ENCODE assay signal across 8 cellular contexts in the genomic region with DNA sequence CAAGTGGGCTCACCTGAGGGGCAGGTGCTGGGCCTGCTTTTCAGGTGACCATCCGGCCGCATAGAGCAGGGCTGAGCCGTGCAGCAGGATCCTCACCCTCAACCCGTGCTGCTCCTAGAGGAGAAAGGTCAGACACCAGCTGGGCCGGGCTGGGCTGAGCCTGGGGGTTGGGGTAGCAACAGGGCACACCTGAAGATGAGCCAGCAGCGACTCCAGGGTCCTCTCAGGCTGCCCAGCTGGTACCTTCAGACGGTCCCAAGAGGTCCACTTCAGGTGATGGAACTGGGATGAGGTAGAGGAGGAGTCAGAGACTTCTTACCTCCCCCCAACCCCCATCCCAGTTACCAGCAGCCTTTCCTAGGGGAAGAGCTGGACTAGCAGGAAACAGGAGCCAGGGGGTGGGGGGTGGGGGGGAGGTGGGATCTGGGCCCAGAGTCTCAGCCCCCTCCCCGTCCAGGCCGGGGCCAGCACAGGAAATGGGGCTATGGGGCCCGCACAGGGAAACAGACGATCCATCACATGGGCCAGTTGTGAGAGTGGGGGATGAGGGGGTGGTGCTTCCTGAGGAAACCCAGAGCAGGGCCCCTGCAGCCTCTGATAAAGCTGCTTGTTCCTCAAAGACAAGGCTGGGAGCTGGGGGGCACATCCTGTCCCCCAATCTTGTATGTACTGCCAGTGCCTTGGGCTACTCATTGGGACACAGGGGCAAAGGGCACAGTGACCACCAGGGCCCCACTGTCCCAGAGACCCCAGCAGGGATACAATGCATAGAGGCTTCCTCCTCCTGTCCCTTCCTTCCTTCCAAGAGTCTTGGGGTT. TPM values are rescaled to one million over a fixed set of nuclear protein-coding genes. Genes with fewer than 3 reads are reported as not detected.
DNase-seq lines count a peak whose midpoint lies in the region; ATAC-seq and TF ChIP-seq lines count a peak whose summit lies in the region.

No MANE protein-coding gene starts in this region.

- DNase-seq in T-helper 17 cell (no peak), left ventricle myocardium inferior (peak; percentile 45), spleen (peak; percentile 89), DMS53 (lab: John Stamatoyannopoulos, UW) (no peak)

- intact Hi-C loops in left ventricle myocardium inferior (cut with micrococcal nuclease) = no loop called here
- intact Hi-C loops in spleen (cut with DNase I; ENCODE audit: low total_unique reads) = no loop called here

- H3K36me3 ChIP-seq in left ventricle myocardium inferior (peaks cover 20% of the 10 kb centered on the region), spleen (peaks cover 0 to 41% (median 24%) of the 10 kb centered on the region in 6 donors)

- no peaks in the 10 kb centered on the region for H3K27me3 ChIP-seq in left ventricle myocardium inferior (ENCODE audit: low read depth)
- no peaks in the 10 kb centered on the region for H3K27me3 ChIP-seq in spleen (replicated peaks in 1 of 7)

- TF ChIP-seq CTCF in left ventricle myocardium inferior (IDR thresholded peaks at IDR 0.05; ENCODE audit: borderline replicate concordance) (no peak), spleen (IDR thresholded peaks at IDR 0.05 in 8 of 11, conservative IDR thresholded peaks at IDR 0.05 in 3 of 11) (no peak)

- H3K9me3 ChIP-seq in T-helper 17 cell (ENCODE audit: control insufficient read depth, low read length, poor library complexity, severe bottlenecking) = no peaks in the 10 kb centered on the region
- H3K9me3 ChIP-seq in left ventricle myocardium inferior (replicated peaks) = no peaks in the 10 kb centered on the region
- no peaks in the 10 kb centered on the region for H3K9me3 ChIP-seq in spleen

- peaks cover 7% of the 10 kb centered on the region for H3K36me3 Mint-ChIP-seq in T-helper 17 cell (ENCODE audit: low read depth)

- peaks cover 37% of the 10 kb centered on the region for H3K4me1 Mint-ChIP-seq in T-helper 17 cell

- in situ Hi-C loops in GM18951 (cut with MboI; ENCODE audit: low sequenced_read_pairs, unreplicated experiment) = no loop called here

- WGBS in spleen, 5 donors = 3 to 14% (median 11%) methylated on average over 6 to 11 of the region's 11 CpGs

- H3K27ac Mint-ChIP-seq in T-helper 17 cell = peak overlapping the region; percentile 79

- H3K27me3 Mint-ChIP-seq in T-helper 17 cell = peaks cover 16% of the 10 kb centered on the region

- peaks cover 63% of the 10 kb centered on the region for H3K4me1 ChIP-seq in left ventricle myocardium inferior
- H3K4me1 ChIP-seq in spleen = peaks cover 42 to 88% (median 58%) of the 10 kb centered on the region in 6 donors

- H3K4me3 ChIP-seq in left ventricle myocardium inferior = peak overlapping the region; percentile 91
- peak overlapping the region in 4 of 8 donors; percentile 3 to 86 (median 42) for H3K4me3 ChIP-seq in spleen

- H3K4me3 Mint-ChIP-seq in T-helper 17 cell = no peak overlapping the region

- ATAC-seq in T-helper 17 cell (no peak), HG03095 (IDR thresholded peaks at IDR 0.05; ENCODE audit: unreplicated experiment) (no peak), GM21576 (IDR thresholded peaks at IDR 0.05; ENCODE audit: unreplicated experiment) (no peak), GM18868 (IDR thresholded peaks at IDR 0.05; ENCODE audit: unreplicated experiment) (no peak)

- peak; percentile 40 for TF ChIP-seq POLR2A in GM18951 (IDR thresholded peaks at IDR 0.05; ENCODE audit: extremely low read depth, insufficient read depth, insufficient read length)
- TF ChIP-seq POLR2A in spleen (IDR thresholded peaks at IDR 0.05) = peak in 1 of 3 donors; percentile 15

- peak overlapping the region; percentile 99 for H3K27ac ChIP-seq in left ventricle myocardium inferior (replicated peaks)
- H3K27ac ChIP-seq in spleen = peak overlapping the region; percentile 83 to 97 (median 93)

RNA-seq across cellular contexts. Expression of gene INKA1, which starts 3.0 kb away (rescaled TPM):
- 1 to 10 TPM in 1 of 2 donors, under 1 TPM in 1; 0.92 to 5.2 TPM for total RNA-seq in T-helper 17 cell
- total RNA-seq in left ventricle myocardium inferior = 2.3 TPM
- 10 to 100 TPM in 3 of 7 donors, 1 to 10 TPM in 4; 2.8 to 14.9 (median 7.5) TPM for total RNA-seq in spleen
- 10 to 100 TPM; 17.3 to 30.6 (median 21.5) TPM for polyA plus RNA-seq in spleen

RNA-seq across cellular contexts. Expression of gene CDHR4, which starts 6.4 kb away (rescaled TPM):
- total RNA-seq in T-helper 17 cell (under 1 TPM in 1 of 2 donors, not detected in 1; 0.37 TPM), left ventricle myocardium inferior (not detected), spleen (not detected)
- polyA plus RNA-seq in spleen = under 1 TPM in 2 of 3 donors, not detected in 1; 0.06 to 0.29 TPM

RNA-seq across cellular contexts. Expression of gene UBA7, which starts 7.7 kb away (rescaled TPM):
- total RNA-seq in T-helper 17 cell (100 to 1,000 TPM; 173 to 198 TPM), left ventricle myocardium inferior (25.1 TPM), spleen (100 to 1,000 TPM; 176 to 228 (median 218) TPM)
- polyA plus RNA-seq in spleen = 100 to 1,000 TPM in 2 of 3 donors, 10 to 100 TPM in 1; 91.1 to 231 (median 230) TPM

RNA-seq across cellular contexts. Expression of gene IP6K1, which starts 19.8 kb away (rescaled TPM):
- total RNA-seq in T-helper 17 cell (10 to 100 TPM; 54.1 to 56.4 TPM), left ventricle myocardium inferior (16.9 TPM), spleen (10 to 100 TPM; 40.7 to 56.0 (median 51.4) TPM)
- polyA plus RNA-seq in spleen = 10 to 100 TPM in 1 of 3 donors, 1 to 10 TPM in 2; 8.6 to 21.4 (median 9.8) TPM

RNA-seq across cellular contexts. Expression of gene TRAIP, which starts 50.3 kb away (rescaled TPM):
- total RNA-seq in T-helper 17 cell (1 to 10 TPM; 4.8 to 5.5 TPM), left ventricle myocardium inferior (0.63 TPM), spleen (1 to 10 TPM; 2.5 to 4.3 (median 3.9) TPM)
- 1 to 10 TPM; 2.1 to 3.5 (median 2.8) TPM for polyA plus RNA-seq in spleen

Comparison
In these comparisons a context has a peak if more than half of its experiments do, and no peak if none do; other contexts are left out.
1. DNase-seq: peak in left ventricle myocardium inferior (single experiment) and spleen (single experiment); none in T-helper 17 cell (0 of 3) and DMS53 (single experiment).